14 cellular contexts compared by ENCODE assay signal in genomic region chr1:119565131-119565772, GRCh38. TPM values are rescaled to one million over a fixed set of nuclear protein-coding genes. Genes with fewer than 3 reads are reported as not detected.
DNase-seq lines count a peak whose midpoint lies in the region; ATAC-seq and TF ChIP-seq lines count a peak whose summit lies in the region.
"Had no signal": no experiment of that assay in that cellular context is flagged by ENCODE, and none has a peak within 500 bp of the region (broad histone marks: within the 10 kb centered on the region; RNA-seq: fewer than 3 reads in every experiment).

No MANE protein-coding gene starts in this region.

- H3K9me3 ChIP-seq in Caco-2: no peaks in the 10 kb centered on the region

- H3K9me3 Mint-ChIP-seq in Caco-2 (ENCODE audit: unreplicated experiment): no peaks in the 10 kb centered on the region
- H3K9me3 Mint-ChIP-seq: activated T-helper 1 cell treated with anti-CD3 and anti-CD28 coated beads, Interleukin-12 subunit alpha, Interleukin-12 subunit beta, Interleukin-2, Interleukin-4 antibody, amounts not matched to agents 30 ng/mL and 10 ng/mL and 1 ng/mL, durations not matched to agents 14 hours and 24 hours and 36 hours; CD4-positive, alpha-beta T cell; stimulated activated naive B cell treated with anti-CD40 and anti-IgM and Interleukin-4, amounts not matched to agents 10 μg/mL and 1 μg/mL and 100 μg/mL, for 72 hours had no signal

- H3K4me3 ChIP-seq in GM12865 (ENCODE audit: low read depth, low read length) (no peak overlapping the region), Caco-2 (ENCODE audit: low read depth, low read length) (no peak overlapping the region)

- peak overlapping the region; percentile 42 for H3K27ac ChIP-seq in epithelial cell of prostate

- H3K4me1 Mint-ChIP-seq in Caco-2 (ENCODE audit: low read depth, unreplicated experiment): peaks cover 7% of the 10 kb centered on the region

- no peaks in the 10 kb centered on the region for H3K36me3 Mint-ChIP-seq in Caco-2 (ENCODE audit: insufficient read depth, unreplicated experiment)
- H3K36me3 Mint-ChIP-seq: stimulated activated naive B cell treated with anti-CD40 and anti-IgM and Interleukin-4, amounts not matched to agents 10 μg/mL and 1 μg/mL and 100 μg/mL, for 72 hours had no signal

- peak; percentile 69 for DNase-seq in GM12865 (ENCODE audit: low read depth)
- peak; percentile 81 for DNase-seq in MV-4-11 (lab: John Stamatoyannopoulos, UW)
- DNase-seq in epithelial cell of prostate (ENCODE audit: low read depth, low spot score): no peak
- DNase-seq in NCI-H128 (lab: John Stamatoyannopoulos, UW; ENCODE audit: unreplicated experiment): no peak
- DNase-seq in Caco-2: no peak
- no peak for DNase-seq in NK-92 treated with Interleukin-12 subunit alpha and Interleukin-12 subunit beta, amount 100 ng/mL, for 24 hours (lab: John Stamatoyannopoulos, UW)
- no peak for DNase-seq in stimulated activated CD4-positive, alpha-beta T cell treated with anti-CD3 and anti-CD28 coated beads, Interleukin-12 subunit alpha, Interleukin-12 subunit beta, amount 100 ng/mL, for 4 hours
- DNase-seq: CD4-positive, alpha-beta T cell; kidney; NCI-H1417; stimulated activated CD4-positive, alpha-beta T cell treated with anti-CD3 and anti-CD28 coated beads, Interleukin-15, amount 100 ng/mL, for 24 hours; stimulated activated naive B cell treated with anti-CD40 and anti-IgM and Interleukin-4, amounts not matched to agents 10 μg/mL and 1 μg/mL and 100 μg/mL, for 72 hours had no signal

- intact Hi-C loops in Caco-2 (cut with micrococcal nuclease; ENCODE audit: unreplicated experiment): no loop called here

- POLR2A ChIA-PET in Caco-2 (lab: Charles Lee): no interaction called here

- no peaks in the 10 kb centered on the region for H3K36me3 ChIP-seq in Caco-2 (ENCODE audit: control insufficient read depth, insufficient read depth, low read length)

- H3K4me3 Mint-ChIP-seq in Caco-2 (ENCODE audit: unreplicated experiment): no peak overlapping the region
- H3K4me3 Mint-ChIP-seq: activated T-helper 1 cell treated with anti-CD3 and anti-CD28 coated beads, Interleukin-12 subunit alpha, Interleukin-12 subunit beta, Interleukin-2, Interleukin-4 antibody, amounts not matched to agents 30 ng/mL and 10 ng/mL and 1 ng/mL, durations not matched to agents 14 hours and 24 hours and 36 hours; CD4-positive, alpha-beta T cell; stimulated activated naive B cell treated with anti-CD40 and anti-IgM and Interleukin-4, amounts not matched to agents 10 μg/mL and 1 μg/mL and 100 μg/mL, for 72 hours had no signal

- no peaks in the 10 kb centered on the region for H3K27me3 ChIP-seq in Caco-2 (replicated peaks; ENCODE audit: control insufficient read depth, insufficient read depth, low read length)

- no peaks in the 10 kb centered on the region for H3K27me3 Mint-ChIP-seq in Caco-2 (ENCODE audit: insufficient read depth, unreplicated experiment)

- H3K27ac Mint-ChIP-seq in Caco-2 (ENCODE audit: unreplicated experiment): no peak overlapping the region
- H3K27ac Mint-ChIP-seq: activated T-helper 1 cell treated with anti-CD3 and anti-CD28 coated beads, Interleukin-12 subunit alpha, Interleukin-12 subunit beta, Interleukin-2, Interleukin-4 antibody, amounts not matched to agents 30 ng/mL and 10 ng/mL and 1 ng/mL, durations not matched to agents 14 hours and 24 hours and 36 hours; CD4-positive, alpha-beta T cell; stimulated activated naive B cell treated with anti-CD40 and anti-IgM and Interleukin-4, amounts not matched to agents 10 μg/mL and 1 μg/mL and 100 μg/mL, for 72 hours had no signal

- CTCF ChIA-PET in Caco-2 (lab: Charles Lee): no interaction called here

- peak; percentile 64 for ATAC-seq in GM21529 (IDR thresholded peaks at IDR 0.05; ENCODE audit: unreplicated experiment)

- BruUV-seq in Caco-2 (replicated peaks; lab: Mats Ljungman, UMichigan): no TSS peak

- H3K4me1 ChIP-seq in Caco-2: peaks cover 9% of the 10 kb centered on the region; the same call in 1 of the 2 replicates

- TF ChIP-seq CTCF in GM12865 (IDR thresholded peaks at IDR 0.05; ENCODE audit: insufficient read depth, low read depth, low read length, missing control alignments) (no peak), Caco-2 (IDR thresholded peaks at IDR 0.05; ENCODE audit: insufficient read depth in 1 of 2, low read depth in 1 of 2, low read length in 1 of 2, severe bottlenecking in 1 of 2, unreplicated experiment in 1 of 2) (no peak)

RNA-seq across cellular contexts. Expression of gene HSD3B1, which starts 58.2 kb away (rescaled TPM):
- 38.0 and 40.9 TPM in 2 replicates for total RNA-seq in Caco-2 (2022)
- total RNA-seq: activated T-helper 1 cell treated with anti-CD3 and anti-CD28 coated beads, Interleukin-12 subunit alpha, Interleukin-12 subunit beta, Interleukin-2, Interleukin-4 antibody, amounts not matched to agents 30 ng/mL and 10 ng/mL and 1 ng/mL, durations not matched to agents 14 hours and 24 hours and 36 hours; CD4-positive, alpha-beta T cell; kidney had no signal

Comparison
In these comparisons a context has a peak if more than half of its experiments do, and no peak if none do; other contexts are left out.
1. DNase-seq: peak in GM12865 (single experiment) and MV-4-11 (single experiment); none in epithelial cell of prostate (single experiment), NCI-H128 (single experiment), Caco-2 (0 of 2), NK-92 treated with Interleukin-12 subunit alpha and Interleukin-12 subunit beta, amount 100 ng/mL, for 24 hours (single experiment) and stimulated activated CD4-positive, alpha-beta T cell treated with anti-CD3 and anti-CD28 coated beads, Interleukin-12 subunit alpha, Interleukin-12 subunit beta, amount 100 ng/mL, for 4 hours (single experiment).